15 cellular contexts compared by ENCODE assay signal in the genomic region with DNA sequence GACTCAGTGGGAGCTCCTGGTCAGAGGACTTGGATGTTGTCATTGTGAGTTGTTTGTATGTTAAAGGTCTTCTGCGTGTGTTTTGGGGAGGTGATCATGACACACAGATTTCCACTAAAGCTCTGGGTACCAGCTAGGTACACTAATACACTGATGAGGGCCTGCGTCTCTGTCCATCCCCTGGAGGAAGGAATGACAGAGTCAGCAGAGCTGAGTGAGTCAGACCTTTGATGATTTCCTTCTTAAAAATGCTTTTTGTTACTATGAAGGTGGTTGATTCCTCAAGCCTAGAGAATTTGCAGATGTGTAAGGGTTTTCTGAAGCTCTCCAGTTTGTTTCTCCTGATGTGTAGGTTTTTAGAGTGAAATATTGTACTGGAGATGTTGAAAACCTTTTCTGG.
DNase-seq lines count a peak whose midpoint lies in the region; ATAC-seq, FAIRE-seq and TF ChIP-seq lines count a peak whose summit lies in the region.
"Had no signal": no experiment of that assay in that cellular context is flagged by ENCODE, and none has a peak within 500 bp of the region (broad histone marks: within the 10 kb centered on the region; RNA-seq: fewer than 3 reads in every experiment).

No MANE protein-coding gene starts in this region.

- H3K36me3 ChIP-seq in cardiac muscle cell, result no peaks in the 10 kb centered on the region

- DNase-seq in cardiac muscle cell (ENCODE audit: low read depth in 1 of 2, low spot score in 1 of 2) (peak in 1 of 2 donors; percentile 58), left ventricle myocardium superior (no peak), amniotic stem cell (lab: John Stamatoyannopoulos, UW) (peak; percentile 82), islet precursor cell (peak; percentile 81), WTC11 (ENCODE audit: low spot score) (no peak), NCI-H146 treated with DMSO at 0.1 percent for 48 hours (lab: John Stamatoyannopoulos, UW; ENCODE audit: unreplicated experiment) (no peak), GM12891 (ENCODE audit: insufficient read length, low spot score) (no peak)
- DNase-seq in activated CD8-positive, alpha-beta T cell treated with anti-CD3 and anti-CD28 coated beads, Interleukin-2, amount 10 ng/mL, durations not matched to agents 7 days and 5 days, result no peak
- DNase-seq: activated CD8-positive, alpha-beta memory T cell treated with anti-CD3 and anti-CD28 coated beads, Interleukin-2, amount 10 ng/mL, durations not matched to agents 7 days and 5 days; body of pancreas; NK-92 treated with Interleukin-12 subunit alpha and Interleukin-12 subunit beta, amount 100 ng/mL, for 24 hours; T-helper 2 cell had no signal

- TF ChIP-seq POLR2A in GM12891 (IDR thresholded peaks at IDR 0.05; ENCODE audit: low read depth, low read length), result no peak

- H3K27ac Mint-ChIP-seq in activated CD8-positive, alpha-beta T cell treated with anti-CD3 and anti-CD28 coated beads, Interleukin-2, amount 10 ng/mL, durations not matched to agents 7 days and 5 days, result no peak overlapping the region
- H3K27ac Mint-ChIP-seq in WTC11, result no peak overlapping the region
- H3K27ac Mint-ChIP-seq: activated CD8-positive, alpha-beta memory T cell treated with anti-CD3 and anti-CD28 coated beads, Interleukin-2, amount 10 ng/mL, durations not matched to agents 7 days and 5 days had no signal

- intact Hi-C loops in left ventricle myocardium superior (cut with micrococcal nuclease), result no loop called here

- CTCF ChIA-PET in activated CD8-positive, alpha-beta T cell treated with anti-CD3 and anti-CD28 coated beads, Interleukin-2, amount 10 ng/mL, durations not matched to agents 7 days and 5 days (lab: Charles Lee), result no interaction called here
- CTCF ChIA-PET in WTC11 (lab: Charles Lee), result interaction anchor here (0.7 to 1.7 kb wide), 2 partner anchors 124 to 280 kb away, joined by 3 to 6 read pairs; no protein-coding TSS in a partner anchor

- no peak overlapping the region for H3K4me3 Mint-ChIP-seq in activated CD8-positive, alpha-beta T cell treated with anti-CD3 and anti-CD28 coated beads, Interleukin-2, amount 10 ng/mL, durations not matched to agents 7 days and 5 days
- H3K4me3 Mint-ChIP-seq in WTC11, result no peak overlapping the region
- H3K4me3 Mint-ChIP-seq: activated CD8-positive, alpha-beta memory T cell treated with anti-CD3 and anti-CD28 coated beads, Interleukin-2, amount 10 ng/mL, durations not matched to agents 7 days and 5 days had no signal

- TF ChIP-seq CTCF in cardiac muscle cell (IDR thresholded peaks at IDR 0.05; ENCODE audit: low read depth, low read length) (peak; percentile 40), WTC11 (IDR thresholded peaks at IDR 0.05) (no peak)

- no peak overlapping the region for H3K4me3 ChIP-seq in cardiac muscle cell
- H3K4me3 ChIP-seq: body of pancreas had no signal

- H3K9me3 Mint-ChIP-seq in activated CD8-positive, alpha-beta T cell treated with anti-CD3 and anti-CD28 coated beads, Interleukin-2, amount 10 ng/mL, durations not matched to agents 7 days and 5 days (ENCODE audit: insufficient read depth), result no peaks in the 10 kb centered on the region
- no peaks in the 10 kb centered on the region for H3K9me3 Mint-ChIP-seq in WTC11

- POLR2A ChIA-PET in activated CD8-positive, alpha-beta T cell treated with anti-CD3 and anti-CD28 coated beads, Interleukin-2, amount 10 ng/mL, durations not matched to agents 7 days and 5 days (lab: Charles Lee), result no interaction called here
- POLR2A ChIA-PET in WTC11 (lab: Charles Lee), result no interaction called here

- no peaks in the 10 kb centered on the region for H3K4me1 Mint-ChIP-seq in activated CD8-positive, alpha-beta T cell treated with anti-CD3 and anti-CD28 coated beads, Interleukin-2, amount 10 ng/mL, durations not matched to agents 7 days and 5 days (ENCODE audit: low read depth)
- H3K4me1 Mint-ChIP-seq in WTC11, result no peaks in the 10 kb centered on the region
- H3K4me1 Mint-ChIP-seq: activated CD8-positive, alpha-beta memory T cell treated with anti-CD3 and anti-CD28 coated beads, Interleukin-2, amount 10 ng/mL, durations not matched to agents 7 days and 5 days had no signal

- H3K27me3 ChIP-seq in cardiac muscle cell, result no peaks in the 10 kb centered on the region
- H3K27me3 ChIP-seq: body of pancreas had no signal

- no peak for FAIRE-seq in GM12891 (lab: Jason Lieb, UNC)
- FAIRE-seq: A204.1, G401.6 had no signal

- H3K27ac ChIP-seq in cardiac muscle cell, result no peak overlapping the region
- H3K27ac ChIP-seq: body of pancreas, HL-60 had no signal

- no peaks in the 10 kb centered on the region for H3K9me3 ChIP-seq in cardiac muscle cell (ENCODE audit: low read depth)
- H3K9me3 ChIP-seq: body of pancreas had no signal

- peaks cover 15% of the 10 kb centered on the region for H3K4me1 ChIP-seq in cardiac muscle cell (ENCODE audit: low read depth)
- H3K4me1 ChIP-seq: body of pancreas had no signal

- no peaks in the 10 kb centered on the region for H3K36me3 Mint-ChIP-seq in activated CD8-positive, alpha-beta T cell treated with anti-CD3 and anti-CD28 coated beads, Interleukin-2, amount 10 ng/mL, durations not matched to agents 7 days and 5 days (ENCODE audit: low read depth)
- H3K36me3 Mint-ChIP-seq in WTC11, result no peaks in the 10 kb centered on the region
- H3K36me3 Mint-ChIP-seq: activated CD8-positive, alpha-beta memory T cell treated with anti-CD3 and anti-CD28 coated beads, Interleukin-2, amount 10 ng/mL, durations not matched to agents 7 days and 5 days had no signal

- H3K27me3 Mint-ChIP-seq in activated CD8-positive, alpha-beta T cell treated with anti-CD3 and anti-CD28 coated beads, Interleukin-2, amount 10 ng/mL, durations not matched to agents 7 days and 5 days (ENCODE audit: low read depth), result peaks cover 13% of the 10 kb centered on the region
- no peaks in the 10 kb centered on the region for H3K27me3 Mint-ChIP-seq in WTC11 (ENCODE audit: low read depth)

- ATAC-seq in left ventricle myocardium superior (no peak), WTC11 (no peak)
- no peak for ATAC-seq in activated CD8-positive, alpha-beta T cell treated with anti-CD3 and anti-CD28 coated beads, Interleukin-2, amount 10 ng/mL, durations not matched to agents 7 days and 5 days
- ATAC-seq: activated CD8-positive, alpha-beta memory T cell treated with anti-CD3 and anti-CD28 coated beads, Interleukin-2, amount 10 ng/mL, durations not matched to agents 7 days and 5 days; body of pancreas had no signal

TF ChIP-seq in WTC11, 78 proteins besides CTCF, POLR2A, EP300 and RAD21 (continues in another document):
- TF ChIP-seq IRF1 (CRISPR knock-in tag; IDR thresholded peaks at IDR 0.05), result no peak
- no peak for TF ChIP-seq ZNF416 (CRISPR knock-in tag; IDR thresholded peaks at IDR 0.05)
- no peak for TF ChIP-seq FOXJ3 (CRISPR knock-in tag; IDR thresholded peaks at IDR 0.05; ENCODE audit: borderline replicate concordance)
- TF ChIP-seq TCF7 (CRISPR knock-in tag; IDR thresholded peaks at IDR 0.05; ENCODE audit: low read depth), result no peak
- TF ChIP-seq ESRRA (CRISPR knock-in tag; IDR thresholded peaks at IDR 0.05; ENCODE audit: borderline replicate concordance), result no peak
- no peak for TF ChIP-seq FOXK1 (CRISPR knock-in tag; IDR thresholded peaks at IDR 0.05)
- TF ChIP-seq, protein P1, sequence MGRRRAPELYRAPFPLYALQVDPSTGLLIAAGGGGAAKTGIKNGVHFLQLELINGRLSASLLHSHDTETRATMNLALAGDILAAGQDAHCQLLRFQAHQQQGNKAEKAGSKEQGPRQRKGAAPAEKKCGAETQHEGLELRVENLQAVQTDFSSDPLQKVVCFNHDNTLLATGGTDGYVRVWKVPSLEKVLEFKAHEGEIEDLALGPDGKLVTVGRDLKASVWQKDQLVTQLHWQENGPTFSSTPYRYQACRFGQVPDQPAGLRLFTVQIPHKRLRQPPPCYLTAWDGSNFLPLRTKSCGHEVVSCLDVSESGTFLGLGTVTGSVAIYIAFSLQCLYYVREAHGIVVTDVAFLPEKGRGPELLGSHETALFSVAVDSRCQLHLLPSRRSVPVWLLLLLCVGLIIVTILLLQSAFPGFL (CRISPR knock-in tag; IDR thresholded peaks at IDR 0.05; ENCODE audit: borderline replicate concordance), result no peak

TF ChIP-seq in GM12891, 5 proteins besides CTCF, POLR2A, EP300 and RAD21:
- TF ChIP-seq TAF1 (IDR thresholded peaks at IDR 0.05; ENCODE audit: low read depth, low read length), result no peak
- no peak for TF ChIP-seq POLR2AphosphoS5 (IDR thresholded peaks at IDR 0.05; ENCODE audit: low read depth, low read length)
- TF ChIP-seq POU2F2 (IDR thresholded peaks at IDR 0.05; ENCODE audit: low read depth, low read length), result no peak
- TF ChIP-seq SPI1 (IDR thresholded peaks at IDR 0.05; ENCODE audit: low read depth, low read length), result no peak
- no peak for TF ChIP-seq PAX5 (IDR thresholded peaks at IDR 0.05; ENCODE audit: insufficient read depth, low read length, severe bottlenecking)
TF ChIP-seq in GM12891: peak in this region for 0.

Comparison
In these comparisons a context has a peak if more than half of its experiments do, and no peak if none do; other contexts are left out.
1. DNase-seq: peak in amniotic stem cell (single experiment) and islet precursor cell (single experiment); none in left ventricle myocardium superior (single experiment), activated CD8-positive, alpha-beta T cell treated with anti-CD3 and anti-CD28 coated beads, Interleukin-2, amount 10 ng/mL, durations not matched to agents 7 days and 5 days (single experiment), WTC11 (single experiment), NCI-H146 treated with DMSO at 0.1 percent for 48 hours (single experiment) and GM12891 (single experiment).